ENCODE assay signal across 8 cellular contexts in genomic region chr9:4832786-4833579, GRCh38. TPM values are rescaled to one million over a fixed set of nuclear protein-coding genes. Genes with fewer than 3 reads are reported as not detected.
DNase-seq lines count a peak whose midpoint lies in the region; ATAC-seq, FAIRE-seq and TF ChIP-seq lines count a peak whose summit lies in the region.

No MANE protein-coding gene starts in this region.

- peak overlapping the region; percentile 37 for H3K4me2 ChIP-seq in PC-3 (ENCODE audit: low read length)

- BruUV-seq in PC-3 (replicated peaks; lab: Mats Ljungman, UMichigan) = no TSS peak

- no peaks in the 10 kb centered on the region for H3K9me2 ChIP-seq in PC-3 (replicated peaks; ENCODE audit: low read length)

- H4K20me1 ChIP-seq in PC-3 (ENCODE audit: low read length) = no peaks in the 10 kb centered on the region

- H3K9me3 ChIP-seq in PC-3 (ENCODE audit: low read length) = no peaks in the 10 kb centered on the region
- no peaks in the 10 kb centered on the region for H3K9me3 ChIP-seq in psoas muscle

- H3K27me3 ChIP-seq in PC-3 (ENCODE audit: low read length) (no peaks in the 10 kb centered on the region), bronchial epithelial cell (ENCODE audit: control insufficient read depth, insufficient read depth, low read length) (no peaks in the 10 kb centered on the region), psoas muscle (ENCODE audit: insufficient read depth in 3 of 3, low read length in 2 of 3) (no peaks in the 10 kb centered on the region)

- intact Hi-C loops in PC-3 (cut with micrococcal nuclease) (loop anchor here (1.0 to 5.0 kb wide), 3 partner anchors 36 to 154 kb away; partner anchors contain the start of gene JAK2), psoas muscle (cut with DNase I) (no loop called here)

- TF ChIP-seq CTCF in PC-3 (conservative IDR thresholded peaks at IDR 0.05; ENCODE audit: low read depth, low read length) (no peak), bronchial epithelial cell (IDR thresholded peaks at IDR 0.05; ENCODE audit: insufficient read depth, low read length, severe bottlenecking) (no peak), psoas muscle (IDR thresholded peaks at IDR 0.05) (no peak)

- POLR2A ChIA-PET in PC-3 (lab: Charles Lee; ENCODE audit: unreplicated experiment) = interaction anchor here (0.6 kb wide), 1 partner anchor 153 kb away, joined by 5 read pairs; no protein-coding TSS in a partner anchor

- no peak for FAIRE-seq in bronchial epithelial cell (lab: Jason Lieb, UNC)

- H3K9ac ChIP-seq in PC-3 (ENCODE audit: low read length) = peak overlapping the region; percentile 76

- H3K4me1 ChIP-seq in PC-3 (ENCODE audit: insufficient read depth, low read length) (peaks cover 78% of the 10 kb centered on the region), psoas muscle (peaks cover 66% of the 10 kb centered on the region)

- H3K27ac ChIP-seq in PC-3 (ENCODE audit: low read length) (peak overlapping the region; percentile 97), psoas muscle (peak overlapping the region; percentile 71)

- DNase-seq in COLO829 (ENCODE audit: low spot score) = peak; percentile 66
- DNase-seq in PC-3 = peak; percentile 96
- peak; percentile 100 for DNase-seq in bronchial epithelial cell (ENCODE audit: low read depth)
- no peak for DNase-seq in psoas muscle
- no peak for DNase-seq in mucosa of gallbladder (ENCODE audit: low spot score)
- DNase-seq in DMS79 (lab: John Stamatoyannopoulos, UW) = no peak

- 88 to 94% (median 92%) methylated on average over 6 to 7 of the region's 7 CpGs for WGBS in psoas muscle, 3 donors

- ATAC-seq in PC-3 (peak; percentile 85), psoas muscle (peak; percentile 83 to 89 (median 88)), HG02884 (IDR thresholded peaks at IDR 0.05; ENCODE audit: unreplicated experiment) (no peak), GM21447 (IDR thresholded peaks at IDR 0.05; ENCODE audit: unreplicated experiment) (no peak)

- peaks cover 13% of the 10 kb centered on the region; the same call in 1 of the 2 replicates for H3K36me3 ChIP-seq in PC-3 (ENCODE audit: low read depth, low read length)
- peaks cover 9% of the 10 kb centered on the region for H3K36me3 ChIP-seq in bronchial epithelial cell (ENCODE audit: control insufficient read depth, insufficient read depth, low read length)
- no peaks in the 10 kb centered on the region for H3K36me3 ChIP-seq in psoas muscle (ENCODE audit: insufficient read depth in 1 of 2, low read depth in 1 of 2)

- H2AFZ ChIP-seq in PC-3 (ENCODE audit: low read length) = no peak overlapping the region

- peaks cover 8% of the 10 kb centered on the region for H3F3A ChIP-seq in PC-3 (ENCODE audit: low read length, unreplicated experiment)

- H3K79me2 ChIP-seq in PC-3 (ENCODE audit: low read length) = peaks cover 78% of the 10 kb centered on the region

- 0 out of 2 replicates have a peak overlapping the region, but pooled peaks have one; percentile 2 for H3K4me3 ChIP-seq in PC-3 (ENCODE audit: low read length)
- H3K4me3 ChIP-seq in bronchial epithelial cell (ENCODE audit: low read depth, low read length) = no peak overlapping the region
- H3K4me3 ChIP-seq in psoas muscle = no peak overlapping the region

- CTCF ChIA-PET in PC-3 (lab: Charles Lee) = no interaction called here

RNA-seq across cellular contexts. Expression of gene RCL1, which starts 40.2 kb away (rescaled TPM):
- 52.2 and 61.5 TPM in 2 replicates for total RNA-seq in PC-3 (2014; rRNA removed)
- 13.2 and 21.9 TPM in 2 replicates for total RNA-seq in bronchial epithelial cell
- 10 to 100 TPM; 16.0 to 29.5 (median 17.9) TPM for total RNA-seq in psoas muscle
- polyA plus RNA-seq in psoas muscle = 10 to 100 TPM in 2 of 3 donors, 1 to 10 TPM in 1; 8.9 to 13.2 (median 10.7) TPM
- total RNA-seq in mucosa of gallbladder = 9.5 TPM

Comparison
In these comparisons a context has a peak if more than half of its experiments do, and no peak if none do; other contexts are left out.
1. DNase-seq: peak in COLO829 (single experiment), PC-3 (single experiment) and bronchial epithelial cell (single experiment); none in psoas muscle (0 of 2), mucosa of gallbladder (single experiment) and DMS79 (single experiment).
2. ATAC-seq: peak in PC-3 (single experiment) and psoas muscle (4 of 4); none in HG02884 (single experiment) and GM21447 (single experiment).